1 cellular context compared by ENCODE assay signal in genomic region chr1:54474500-54475235, GRCh38.
TF ChIP-seq lines count a peak whose summit lies in the region.

No MANE protein-coding gene starts in this region.

TF ChIP-seq in K562, 482 proteins besides CTCF, POLR2A, EP300 and RAD21 (continued from another document):
- no peak for TF ChIP-seq CEBPZ (IDR thresholded peaks at IDR 0.05; ENCODE audit: borderline replicate concordance, low read depth, low read length)
- no peak for TF ChIP-seq MAFK (IDR thresholded peaks at IDR 0.05; ENCODE audit: low read length)
- no peak for TF ChIP-seq POLR2H (tag; IDR thresholded peaks at IDR 0.05; ENCODE audit: low read depth)
- TF ChIP-seq SRSF1 (IDR thresholded peaks at IDR 0.05; ENCODE audit: low read depth, low read length): no peak
- TF ChIP-seq PHB2 (IDR thresholded peaks at IDR 0.05; ENCODE audit: low read depth): no peak
- no peak for TF ChIP-seq ZKSCAN1 (IDR thresholded peaks at IDR 0.05; ENCODE audit: low read depth, low read length)
- TF ChIP-seq CXXC5 (CRISPR knock-in tag; IDR thresholded peaks at IDR 0.05): 0 out of 2 replicates have a peak, but pooled peaks have one; percentile 27
- TF ChIP-seq CBFA2T3 (IDR thresholded peaks at IDR 0.05): no peak
- TF ChIP-seq, protein P1, sequence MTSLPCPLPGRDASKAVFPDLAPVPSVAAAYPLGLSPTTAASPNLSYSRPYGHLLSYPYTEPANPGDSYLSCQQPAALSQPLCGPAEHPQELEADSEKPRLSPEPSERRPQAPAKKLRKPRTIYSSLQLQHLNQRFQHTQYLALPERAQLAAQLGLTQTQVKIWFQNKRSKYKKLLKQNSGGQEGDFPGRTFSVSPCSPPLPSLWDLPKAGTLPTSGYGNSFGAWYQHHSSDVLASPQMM (CRISPR knock-in tag; IDR thresholded peaks at IDR 0.05): no peak
- 0 out of 2 replicates have a peak, but pooled peaks have one; percentile 16 for TF ChIP-seq GABPA (tag; conservative IDR thresholded peaks at IDR 0.05; ENCODE audit: low read depth)
- TF ChIP-seq, protein P2, sequence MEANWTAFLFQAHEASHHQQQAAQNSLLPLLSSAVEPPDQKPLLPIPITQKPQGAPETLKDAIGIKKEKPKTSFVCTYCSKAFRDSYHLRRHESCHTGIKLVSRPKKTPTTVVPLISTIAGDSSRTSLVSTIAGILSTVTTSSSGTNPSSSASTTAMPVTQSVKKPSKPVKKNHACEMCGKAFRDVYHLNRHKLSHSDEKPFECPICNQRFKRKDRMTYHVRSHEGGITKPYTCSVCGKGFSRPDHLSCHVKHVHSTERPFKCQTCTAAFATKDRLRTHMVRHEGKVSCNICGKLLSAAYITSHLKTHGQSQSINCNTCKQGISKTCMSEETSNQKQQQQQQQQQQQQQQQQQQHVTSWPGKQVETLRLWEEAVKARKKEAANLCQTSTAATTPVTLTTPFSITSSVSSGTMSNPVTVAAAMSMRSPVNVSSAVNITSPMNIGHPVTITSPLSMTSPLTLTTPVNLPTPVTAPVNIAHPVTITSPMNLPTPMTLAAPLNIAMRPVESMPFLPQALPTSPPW (CRISPR knock-in tag; IDR thresholded peaks at IDR 0.05): peak; percentile 59
- no peak for TF ChIP-seq LARP7 (IDR thresholded peaks at IDR 0.05)
- TF ChIP-seq ZNF12 (CRISPR knock-in tag; IDR thresholded peaks at IDR 0.05): no peak
- no peak for TF ChIP-seq PTRF (tag; IDR thresholded peaks at IDR 0.05)
